In genomic region chr1:32684167-32684811, GRCh38 we compare ENCODE assay signal across 12 cellular contexts. TPM values are rescaled to one million over a fixed set of nuclear protein-coding genes. Genes with fewer than 3 reads are reported as not detected.
DNase-seq lines count a peak whose midpoint lies in the region; ATAC-seq, FAIRE-seq and TF ChIP-seq lines count a peak whose summit lies in the region.
"Had no signal": no experiment of that assay in that cellular context is flagged by ENCODE, and none has a peak within 500 bp of the region (broad histone marks: within the 10 kb centered on the region; RNA-seq: fewer than 3 reads in every experiment).

No MANE protein-coding gene starts in this region.

- POLR2A ChIA-PET in WTC11 (lab: Charles Lee), result no interaction called here

- peak; percentile 75 for DNase-seq in AG09309 (ENCODE audit: low read depth)
- DNase-seq in WTC11 (ENCODE audit: low spot score), result no peak
- peak; percentile 89 for DNase-seq in fibroblast of pulmonary artery (ENCODE audit: low read depth)
- DNase-seq in pancreas, result no peak
- no peak for DNase-seq in NCI-H187 treated with DMSO at 0.1 percent for 48 hours (lab: John Stamatoyannopoulos, UW)
- DNase-seq in cerebellar cortex (ENCODE audit: low spot score), result no peak
- no peak for DNase-seq in stimulated activated naive CD4-positive, alpha-beta T cell (lab: John Stamatoyannopoulos, UW)
- DNase-seq: amniotic stem cell; islet precursor cell; NCI-H1436 treated with DMSO at 0.1 percent for 48 hours; stimulated activated CD4-positive, alpha-beta T cell treated with anti-CD3 and anti-CD28 coated beads, Interleukin-4, amount 100 ng/mL, for 1 hour had no signal

- peaks cover 7 to 11% (median 9%) of the 10 kb centered on the region in 3 donors for H3K4me1 ChIP-seq in pancreas

- H3K27me3 Mint-ChIP-seq in WTC11 (ENCODE audit: low read depth), result no peaks in the 10 kb centered on the region

- ATAC-seq in WTC11 (no peak), pancreas (peak in 1 of 4 donors; percentile 15), HG03439 (IDR thresholded peaks at IDR 0.05; ENCODE audit: unreplicated experiment) (no peak)

- intact Hi-C loops in pancreas (cut with DNase I), result no loop called here

- CTCF ChIA-PET in WTC11 (lab: Charles Lee), result interaction anchor here (0.6 to 1.2 kb wide), 3 partner anchors 14 to 164 kb away, joined by 3 to 7 read pairs (median 3); no protein-coding TSS in a partner anchor

- H3K36me3 ChIP-seq in pancreas, result peaks cover 0 to 37% (median 10%) of the 10 kb centered on the region in 3 donors

- H3K27ac ChIP-seq in pancreas, result no peak overlapping the region

- no peaks in the 10 kb centered on the region for H3K27me3 ChIP-seq in pancreas

- no peak overlapping the region for H3K4me3 Mint-ChIP-seq in WTC11

- TF ChIP-seq CTCF in AG09309 (IDR thresholded peaks at IDR 0.05; ENCODE audit: control insufficient read depth, insufficient read depth, low read depth, low read length, missing control alignments) (no peak), WTC11 (IDR thresholded peaks at IDR 0.05) (no peak), fibroblast of pulmonary artery (IDR thresholded peaks at IDR 0.05; ENCODE audit: low read length, missing control alignments) (no peak), pancreas (IDR thresholded peaks at IDR 0.05) (no peak)

- peak; percentile 32 for FAIRE-seq in pancreas (lab: Jason Lieb, UNC)

- 76 to 80% methylated on average over 2 of the region's 2 CpGs for WGBS in pancreas, 2 donors

- H3K36me3 Mint-ChIP-seq in WTC11, result peaks cover 49% of the 10 kb centered on the region

- H3K4me1 Mint-ChIP-seq in WTC11, result no peaks in the 10 kb centered on the region

- no peaks in the 10 kb centered on the region for H3K9me3 ChIP-seq in pancreas

- H3K9me3 Mint-ChIP-seq in WTC11, result no peaks in the 10 kb centered on the region

- no peak overlapping the region for H3K4me3 ChIP-seq in AG09309 (ENCODE audit: control insufficient read depth, low read depth, low read length)
- no peak overlapping the region for H3K4me3 ChIP-seq in fibroblast of pulmonary artery (replicated peaks; ENCODE audit: low read depth, low read length)
- H3K4me3 ChIP-seq in pancreas, result no peak overlapping the region

- peak overlapping the region; percentile 10; the same call in 1 of the 2 replicates for H3K27ac Mint-ChIP-seq in WTC11

TF ChIP-seq in WTC11, 78 proteins besides CTCF, POLR2A, EP300 and RAD21:
- TF ChIP-seq NFE2L1 (CRISPR knock-in tag; IDR thresholded peaks at IDR 0.05) (no peak), ZNF138 (CRISPR knock-in tag; conservative IDR thresholded peaks at IDR 0.05) (no peak), ZSCAN18 (CRISPR knock-in tag; IDR thresholded peaks at IDR 0.05) (no peak), JUN (CRISPR knock-in tag; IDR thresholded peaks at IDR 0.05) (no peak), CREB1 (CRISPR knock-in tag; IDR thresholded peaks at IDR 0.05) (no peak), SOX15 (CRISPR knock-in tag; IDR thresholded peaks at IDR 0.05) (no peak), TEAD4 (CRISPR knock-in tag; IDR thresholded peaks at IDR 0.05) (no peak), RELA (CRISPR knock-in tag; IDR thresholded peaks at IDR 0.05; ENCODE audit: borderline replicate concordance) (no peak), IRF1 (CRISPR knock-in tag; IDR thresholded peaks at IDR 0.05) (no peak), IRF2 (CRISPR knock-in tag; IDR thresholded peaks at IDR 0.05; ENCODE audit: borderline replicate concordance, low read depth) (no peak), ZNF671 (CRISPR knock-in tag; IDR thresholded peaks at IDR 0.05) (no peak), ZNF317 (CRISPR knock-in tag; IDR thresholded peaks at IDR 0.05; ENCODE audit: borderline replicate concordance, low read depth) (no peak), AR (CRISPR knock-in tag; IDR thresholded peaks at IDR 0.05) (no peak), ARID4B (CRISPR knock-in tag; IDR thresholded peaks at IDR 0.05; ENCODE audit: borderline replicate concordance) (no peak), ERG (CRISPR knock-in tag; IDR thresholded peaks at IDR 0.05) (no peak)

RNA-seq across cellular contexts. Expression of gene SYNC, which starts 18.3 kb away (rescaled TPM):
- total RNA-seq in WTC11 (2021) (0.09 to 0.21 TPM (median 0.11 TPM) in 3 replicates), pancreas (1 to 10 TPM in 3 of 6 donors, under 1 TPM in 3; 0.28 to 1.3 (median 0.80) TPM)
- polyA plus RNA-seq in pancreas, result under 1 TPM; 0.52 to 0.91 TPM

RNA-seq across cellular contexts. Expression of gene RBBP4, which starts 33.3 kb away (rescaled TPM):
- total RNA-seq in WTC11 (2021), result 331 to 339 TPM (median 333 TPM) in 3 replicates
- total RNA-seq in pancreas, result 100 to 1,000 TPM in 1 of 6 donors, 10 to 100 TPM in 5; 59.3 to 115 (median 77.6) TPM
- polyA plus RNA-seq in pancreas, result 10 to 100 TPM; 19.7 to 44.5 TPM

RNA-seq across cellular contexts. Expression of gene ZBTB8OS, which starts 33.9 kb away (rescaled TPM):
- total RNA-seq in WTC11 (2021) (56.7 to 60.5 TPM (median 59.0 TPM) in 3 replicates), pancreas (10 to 100 TPM; 11.6 to 20.9 (median 16.3) TPM)
- 10 to 100 TPM; 30.0 to 37.0 TPM for polyA plus RNA-seq in pancreas

Comparison
In these comparisons a context has a peak if more than half of its experiments do, and no peak if none do; other contexts are left out.
1. DNase-seq: peak in AG09309 (single experiment) and fibroblast of pulmonary artery (single experiment); none in WTC11 (single experiment), pancreas (0 of 6), NCI-H187 treated with DMSO at 0.1 percent for 48 hours (single experiment), cerebellar cortex (single experiment) and stimulated activated naive CD4-positive, alpha-beta T cell (0 of 6).